In the genomic region with DNA sequence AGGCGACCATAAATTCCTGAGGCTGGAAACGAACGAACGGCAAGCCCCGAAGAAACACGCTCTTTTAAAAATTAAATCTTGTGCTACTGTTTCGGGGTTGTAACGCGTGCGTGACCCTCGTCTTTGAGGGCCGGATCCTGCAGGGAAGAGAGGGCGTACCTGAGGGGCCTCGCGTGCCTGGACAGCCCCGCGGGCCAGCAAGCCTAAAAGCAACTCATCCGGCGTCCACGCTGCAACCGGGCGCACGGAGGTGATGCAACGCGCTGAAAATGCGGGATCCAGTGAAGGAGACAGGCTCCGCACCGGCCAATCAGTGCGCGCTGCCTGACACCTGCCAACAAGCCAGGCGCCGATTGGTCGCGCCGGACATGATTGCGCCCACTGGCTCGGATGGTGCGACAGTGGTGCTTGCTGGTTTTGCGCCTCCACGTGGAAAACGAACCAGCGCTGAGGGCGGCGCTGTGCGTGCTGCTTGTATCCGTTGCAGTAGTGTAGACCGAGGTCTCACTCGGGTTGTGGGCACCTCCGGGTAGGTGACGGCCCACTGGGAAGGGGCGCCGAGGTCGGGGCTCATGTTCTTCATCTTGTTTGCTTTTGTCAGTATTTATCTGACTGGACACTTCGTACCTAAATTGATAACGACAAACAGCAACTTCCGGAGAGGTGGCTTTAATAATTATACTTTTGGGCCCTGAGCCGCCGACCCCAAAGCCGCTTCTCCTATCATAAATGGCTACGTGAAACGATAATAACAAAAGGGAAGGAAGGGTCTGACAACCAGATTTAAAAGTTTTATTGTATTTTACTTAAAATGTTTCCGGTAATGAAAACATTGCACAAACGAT, we compare ENCODE assay signal across 8 cellular contexts. TPM values are rescaled to one million over a fixed set of nuclear protein-coding genes. Genes with fewer than 3 reads are reported as not detected.
DNase-seq lines count a peak whose midpoint lies in the region; ATAC-seq, FAIRE-seq and TF ChIP-seq lines count a peak whose summit lies in the region.

Gene IARS1 (minus strand): TSS at position 246 of the 845 bp plus-strand sequence. CDS start 4,278 bp downstream, outside the sequence.

- FAIRE-seq in RCC 7860 (lab: Jason Lieb, UNC) = peak; percentile 85

- peak within 1 kb of the TSS; percentile 16; the same call in 1 of the 2 replicates for H2AFZ ChIP-seq in Karpas-422 (ENCODE audit: low read length)

- no peaks in the 10 kb centered on the region for H3K9me2 ChIP-seq in Karpas-422 (replicated peaks; ENCODE audit: insufficient read depth, low read length)

- intact Hi-C loops in esophagus muscularis mucosa (cut with DNase I) = loop anchor here (5.0 kb wide), 1 partner anchor 161 kb away; no protein-coding TSS in a partner anchor

- H3K27me3 ChIP-seq in Karpas-422 (ENCODE audit: low read length) (no peaks in the 10 kb centered on the region), esophagus muscularis mucosa (no peaks in the 10 kb centered on the region), muscle layer of duodenum (ENCODE audit: low read depth, low read length) (no peaks in the 10 kb centered on the region)

- TF ChIP-seq EP300 in esophagus muscularis mucosa (IDR thresholded peaks at IDR 0.05) = no peak

- peak within 1 kb of the TSS; percentile 88 for H3K27ac ChIP-seq in Karpas-422 (ENCODE audit: low read length)
- peak within 1 kb of the TSS; percentile 70 to 87 (median 75) for H3K27ac ChIP-seq in esophagus muscularis mucosa (replicated peaks in 1 of 4)
- peak within 1 kb of the TSS; percentile 82 for H3K27ac ChIP-seq in muscle layer of duodenum (ENCODE audit: low read length)

- H3K9me3 ChIP-seq in Karpas-422 (ENCODE audit: low read length) (no peaks in the 10 kb centered on the region), esophagus muscularis mucosa (no peaks in the 10 kb centered on the region), muscle layer of duodenum (ENCODE audit: control insufficient read depth in 1 of 2, low read length in 2 of 2) (no peaks in the 10 kb centered on the region)

- H3K36me3 ChIP-seq in Karpas-422 (ENCODE audit: insufficient read depth, low read length) (peaks cover 53% of the 10 kb centered on the region), esophagus muscularis mucosa (peaks cover 3 to 27% (median 18%) of the 10 kb centered on the region in 4 donors), muscle layer of duodenum (ENCODE audit: control insufficient read depth in 1 of 2, insufficient read depth in 2 of 2, low read length in 2 of 2) (peaks cover 11 to 18% of the 10 kb centered on the region in 2 donors)

- ATAC-seq in GM21825 (IDR thresholded peaks at IDR 0.05; ENCODE audit: unreplicated experiment) = peak; percentile 94
- peak; percentile 97 for ATAC-seq in activated T-cell treated with anti-CD3 and anti-CD28 coated beads, Interleukin-2, amount 50 U/mL, for 72 hours (replicated peaks in 1 of 2)

- TF ChIP-seq CTCF in esophagus muscularis mucosa (IDR thresholded peaks at IDR 0.05) = peak; percentile 34 to 50 (median 35)

- peaks cover 11% of the 10 kb centered on the region for H4K20me1 ChIP-seq in Karpas-422 (ENCODE audit: insufficient read depth, low read depth, low read length)

- H3K4me3 Mint-ChIP-seq in activated T-cell treated with anti-CD3 and anti-CD28 coated beads, Interleukin-2, amount 50 U/mL, for 72 hours = peak within 1 kb of the TSS; percentile 96 to 99

- H3K27me3 Mint-ChIP-seq in activated T-cell treated with anti-CD3 and anti-CD28 coated beads, Interleukin-2, amount 50 U/mL, for 72 hours (ENCODE audit: low read depth) = no peaks in the 10 kb centered on the region

- peak within 1 kb of the TSS; percentile 94 for H3K9ac ChIP-seq in Karpas-422 (ENCODE audit: low read length)

- H3K4me2 ChIP-seq in Karpas-422 (ENCODE audit: low read depth, low read length, poor library complexity, severe bottlenecking) = peak within 1 kb of the TSS; percentile 93

- H3K4me3 ChIP-seq in Karpas-422 (ENCODE audit: low read length) (peak within 1 kb of the TSS; percentile 93), esophagus muscularis mucosa (peak within 1 kb of the TSS; percentile 71 to 86 (median 74)), muscle layer of duodenum (ENCODE audit: low read depth in 1 of 2, low read length in 2 of 2) (peak within 1 kb of the TSS; percentile 83 to 94)

- WGBS in esophagus muscularis mucosa = under 1% methylated on average over 53 of the region's 63 CpGs

- H3K36me3 Mint-ChIP-seq in activated T-cell treated with anti-CD3 and anti-CD28 coated beads, Interleukin-2, amount 50 U/mL, for 72 hours (ENCODE audit: insufficient read depth in 2 of 2) = peaks cover 7 to 46% of the 10 kb centered on the region in 2 donors

- H3K27ac Mint-ChIP-seq in activated T-cell treated with anti-CD3 and anti-CD28 coated beads, Interleukin-2, amount 50 U/mL, for 72 hours = peak within 1 kb of the TSS; percentile 100

- no peak for TF ChIP-seq POLR2A in esophagus muscularis mucosa (IDR thresholded peaks at IDR 0.05; ENCODE audit: low read depth)

- peaks cover 71% of the 10 kb centered on the region for H3K4me1 Mint-ChIP-seq in activated T-cell treated with anti-CD3 and anti-CD28 coated beads, Interleukin-2, amount 50 U/mL, for 72 hours (ENCODE audit: low read depth)

- H3K79me2 ChIP-seq in Karpas-422 (ENCODE audit: low read length) = peaks cover 66% of the 10 kb centered on the region

- H3K4me1 ChIP-seq in Karpas-422 (ENCODE audit: low read length) (peaks cover 55% of the 10 kb centered on the region), esophagus muscularis mucosa (peaks cover 11 to 34% (median 30%) of the 10 kb centered on the region in 4 donors), muscle layer of duodenum (ENCODE audit: control insufficient read depth in 1 of 2, insufficient read depth in 2 of 2, low read length in 2 of 2) (peaks cover 5 to 24% of the 10 kb centered on the region in 2 donors)

- no peaks in the 10 kb centered on the region for H3K9me3 Mint-ChIP-seq in activated T-cell treated with anti-CD3 and anti-CD28 coated beads, Interleukin-2, amount 50 U/mL, for 72 hours

- peak; percentile 100 for DNase-seq in Daoy (ENCODE audit: low read depth)
- peak; percentile 99 for DNase-seq in Karpas-422
- DNase-seq in RCC 7860 (ENCODE audit: low spot score) = peak; percentile 98
- DNase-seq in activated T-cell treated with anti-CD3 and anti-CD28 coated beads, Interleukin-2, amount 50 U/mL, for 72 hours = peak; percentile 99
- DNase-seq in esophagus muscularis mucosa (ENCODE audit: extremely low spot score) = peak; percentile 100
- peak; percentile 98 to 99 for DNase-seq in stimulated activated CD8-positive, alpha-beta memory T cell treated with anti-CD3 and anti-CD28 coated beads, Interleukin-7, amount 100 ng/mL, for 4 hours (ENCODE audit: low read depth in 2 of 2)

RNA-seq across cellular contexts. Expression of gene IARS1, which starts in this region (rescaled TPM):
- total RNA-seq in Daoy (2014; rRNA removed; shearing (Covaris generic)) = 275 and 302 TPM in 2 replicates
- 247 and 401 TPM in 2 replicates for total RNA-seq in Karpas-422 (2014; rRNA removed; shearing (Covaris generic); ENCODE audit: low replicate concordance)
- total RNA-seq in activated T-cell treated with anti-CD3 and anti-CD28 coated beads, Interleukin-2, amount 50 U/mL, for 72 hours = 100 to 1,000 TPM; 324 to 356 TPM
- 10 to 100 TPM; 49.8 to 80.6 (median 67.1) TPM for total RNA-seq in esophagus muscularis mucosa

Comparison
In these comparisons a context has a peak if more than half of its experiments do, and no peak if none do; other contexts are left out.
1. Peak in every context shown above with its lines: DNase-seq, ATAC-seq, H3K4me3 ChIP-seq and H3K27ac ChIP-seq.